1 cellular context compared by ENCODE assay signal in genomic region chrX:97806238-97806637, GRCh38.
TF ChIP-seq lines count a peak whose summit lies in the region.

No MANE protein-coding gene starts in this region.

TF ChIP-seq in IMR-90, 13 proteins besides CTCF, POLR2A, EP300 and RAD21:
- no peak for TF ChIP-seq RCOR1 (IDR thresholded peaks at IDR 0.05; ENCODE audit: insufficient replicate concordance, low read length)
- TF ChIP-seq SMC3 (IDR thresholded peaks at IDR 0.05; ENCODE audit: low read depth, low read length): no peak
- no peak for TF ChIP-seq ELK1 (IDR thresholded peaks at IDR 0.05; ENCODE audit: borderline replicate concordance, low read depth, low read length)
- TF ChIP-seq CHD1 (IDR thresholded peaks at IDR 0.05; ENCODE audit: low read depth, low read length): no peak
- TF ChIP-seq MAFK (IDR thresholded peaks at IDR 0.05; ENCODE audit: low read depth, low read length): no peak
- no peak for TF ChIP-seq USF2 (IDR thresholded peaks at IDR 0.05; ENCODE audit: low read depth, low read length)
- no peak for TF ChIP-seq NFE2L2 (IDR thresholded peaks at IDR 0.05; ENCODE audit: low read depth, low read length)
- TF ChIP-seq BHLHE40 (IDR thresholded peaks at IDR 0.05; ENCODE audit: low read depth, low read length): no peak
- no peak for TF ChIP-seq MXI1 (IDR thresholded peaks at IDR 0.05; ENCODE audit: borderline replicate concordance, low read depth, low read length)
- TF ChIP-seq MAZ (IDR thresholded peaks at IDR 0.05; ENCODE audit: borderline replicate concordance, low read depth, low read length): no peak
- TF ChIP-seq RFX5 (IDR thresholded peaks at IDR 0.05; ENCODE audit: low read depth, low read length): no peak
- no peak for TF ChIP-seq FOS (IDR thresholded peaks at IDR 0.05; ENCODE audit: low read depth, low read length)
- TF ChIP-seq CEBPB (IDR thresholded peaks at IDR 0.05; ENCODE audit: low read depth, low read length): no peak
TF ChIP-seq in IMR-90: peak in this region for 0.
